In genomic region chr2:86158286-86158685, GRCh38 we compare ENCODE assay signal across 13 cellular contexts. TPM values are rescaled to one million over a fixed set of nuclear protein-coding genes. Genes with fewer than 3 reads are reported as not detected.
DNase-seq lines count a peak whose midpoint lies in the region; ATAC-seq, FAIRE-seq and TF ChIP-seq lines count a peak whose summit lies in the region.
"Had no signal": no experiment of that assay in that cellular context is flagged by ENCODE, and none has a peak within 500 bp of the region (broad histone marks: within the 10 kb centered on the region; RNA-seq: fewer than 3 reads in every experiment).

No MANE protein-coding gene starts in this region.

- H2AFZ ChIP-seq in HepG2 (ENCODE audit: low read length) (no peak overlapping the region), endothelial cell of umbilical vein (ENCODE audit: low read depth, low read length) (no peak overlapping the region), mesenchymal stem cell (ENCODE audit: low read depth, low read length) (no peak overlapping the region)

- TF ChIP-seq CTCF in HepG2 (CRISPR knock-in tag; IDR thresholded peaks at IDR 0.05) (no peak), right lobe of liver (IDR thresholded peaks at IDR 0.05) (no peak), endothelial cell of umbilical vein (IDR thresholded peaks at IDR 0.05; ENCODE audit: extremely low read depth in 1 of 2, insufficient read depth in 1 of 2, low read depth in 1 of 2, low read length in 2 of 2) (no peak)

- 96% methylated on average over 4 of the region's 4 CpGs for WGBS in HepG2 (ENCODE audit: low lambda C conversion rate)
- 100% methylated on average over 4 of the region's 4 CpGs for whole genome bisulfite sequencing in right lobe of liver (ENCODE audit: insufficient coverage, low coverage, low lambda C conversion rate, missing lambda C conversion rate)
- WGBS in mesenchymal stem cell, result 79% methylated on average over 2 of the region's 4 CpGs

- CTCF ChIA-PET in HepG2 (lab: Yijun Ruan, JAX; ENCODE audit: low intra/inter-chr PET ratio, low total read pairs) (no interaction called here), endothelial cell of umbilical vein (lab: Charles Lee) (no interaction called here)

- H4K20me1 ChIP-seq in HepG2 (ENCODE audit: insufficient read depth, low read length) (no peaks in the 10 kb centered on the region), endothelial cell of umbilical vein (replicated peaks; ENCODE audit: control insufficient read depth, extremely low read depth, insufficient read depth, low read length) (peaks cover 3% of the 10 kb centered on the region)

- ATAC-seq in HepG2, result no peak
- no peak for ATAC-seq in right lobe of liver

- H3K27ac ChIP-seq in HepG2 (ENCODE audit: extremely low read length, insufficient read depth, low read length) (no peak overlapping the region), right lobe of liver (no peak overlapping the region), endothelial cell of umbilical vein (ENCODE audit: insufficient read depth, low read depth, low read length) (no peak overlapping the region), mesenchymal stem cell (ENCODE audit: low read length, poor library complexity, severe bottlenecking) (no peak overlapping the region)
- H3K27ac ChIP-seq: BLaER1 treated with 17β-estradiol and CSF1 and Interleukin-3, amounts not matched to agents 10 nM and 100 nM; HL-60 had no signal

- no peak overlapping the region for H3K4me2 ChIP-seq in HepG2 (ENCODE audit: low read depth, low read length)
- no peak overlapping the region for H3K4me2 ChIP-seq in endothelial cell of umbilical vein (ENCODE audit: insufficient read depth, low read length)
- H3K4me2 ChIP-seq in mesenchymal stem cell (ENCODE audit: low read length, poor library complexity, severe bottlenecking), result no peak overlapping the region
- H3K4me2 ChIP-seq: BLaER1 treated with 17β-estradiol and CSF1 and Interleukin-3, amounts not matched to agents 10 nM and 100 nM had no signal

- no peak overlapping the region for H2BK5ac ChIP-seq in mesenchymal stem cell (ENCODE audit: low read depth, low read length, poor library complexity, severe bottlenecking)

- no peak overlapping the region for H3K14ac ChIP-seq in mesenchymal stem cell (ENCODE audit: low read length in 2 of 2)

- in situ Hi-C loops in HepG2 (cut with HindIII; ENCODE audit: extremely low pct_ligation_motif_present, low pct_unique_long_range_greater_than_20kb), result no loop called here

- no peak overlapping the region for H3K4ac ChIP-seq in mesenchymal stem cell (ENCODE audit: low read depth in 1 of 2, low read length in 2 of 2)

- no peak overlapping the region for H2BK12ac ChIP-seq in mesenchymal stem cell (ENCODE audit: low read length in 2 of 2)

- no peaks in the 10 kb centered on the region for H3K27me3 ChIP-seq in HepG2 (ENCODE audit: control insufficient read depth in 1 of 2, insufficient read depth in 2 of 2, low read length in 2 of 2)
- H3K27me3 ChIP-seq in right lobe of liver, result no peaks in the 10 kb centered on the region
- H3K27me3 ChIP-seq in endothelial cell of umbilical vein (ENCODE audit: control insufficient read depth in 2 of 2, insufficient read depth in 2 of 2, low read length in 2 of 2), result no peaks in the 10 kb centered on the region
- H3K27me3 ChIP-seq in mesenchymal stem cell (ENCODE audit: control insufficient read depth in 1 of 2, insufficient read depth in 1 of 2, low read length in 2 of 2), result no peaks in the 10 kb centered on the region
- H3K27me3 ChIP-seq: BLaER1 treated with 17β-estradiol and CSF1 and Interleukin-3, amounts not matched to agents 10 nM and 100 nM had no signal

- H2AK5ac ChIP-seq in mesenchymal stem cell (ENCODE audit: low read length, severe bottlenecking), result no peak overlapping the region

- TF ChIP-seq RAD21 in HepG2 (CRISPR knock-in tag; IDR thresholded peaks at IDR 0.05), result no peak

- H3K18ac ChIP-seq in mesenchymal stem cell (ENCODE audit: low read depth in 1 of 2, low read length in 2 of 2), result no peak overlapping the region

- H4K8ac ChIP-seq in mesenchymal stem cell (ENCODE audit: low read length), result no peak overlapping the region

- no peak for FAIRE-seq in HepG2 (lab: Jason Lieb, UNC)
- peak; percentile 12 for FAIRE-seq in endothelial cell of umbilical vein (lab: Jason Lieb, UNC)

- no peak for TF ChIP-seq POLR2A in HepG2 (IDR thresholded peaks at IDR 0.05; ENCODE audit: insufficient read depth in 1 of 2, low read depth in 2 of 2, low read length in 2 of 2)
- TF ChIP-seq POLR2A in right lobe of liver (IDR thresholded peaks at IDR 0.05), result no peak
- no peak for TF ChIP-seq POLR2A in endothelial cell of umbilical vein (IDR thresholded peaks at IDR 0.05; ENCODE audit: low read depth, low read length)

- H3K9ac ChIP-seq in HepG2 (ENCODE audit: insufficient read depth, low read depth, low read length), result no peak overlapping the region
- H3K9ac ChIP-seq in endothelial cell of umbilical vein (replicated peaks; ENCODE audit: extremely low read depth, insufficient read depth, low read length), result no peak overlapping the region
- H3K9ac ChIP-seq in mesenchymal stem cell (ENCODE audit: low read length), result no peak overlapping the region
- H3K9ac ChIP-seq: BLaER1 treated with 17β-estradiol and CSF1 and Interleukin-3, amounts not matched to agents 10 nM and 100 nM had no signal

- intact Hi-C loops in HepG2 (cut with micrococcal nuclease; ENCODE audit: unreplicated experiment) (no loop called here), right lobe of liver (cut with DNase I) (no loop called here), endothelial cell of umbilical vein (cut with micrococcal nuclease) (no loop called here)

- no peak overlapping the region for H4K91ac ChIP-seq in mesenchymal stem cell (ENCODE audit: low read length)

- peaks cover 34 to 73% of the 10 kb centered on the region in 2 experiments for H3K36me3 ChIP-seq in HepG2 (replicated peaks in 1 of 2; ENCODE audit: control insufficient read depth in 1 of 2, insufficient read depth in 2 of 2, low read length in 2 of 2)
- peaks cover 0 to 64% (median 33%) of the 10 kb centered on the region in 4 donors for H3K36me3 ChIP-seq in right lobe of liver
- peaks cover 17 to 18% of the 10 kb centered on the region in 2 experiments for H3K36me3 ChIP-seq in endothelial cell of umbilical vein (ENCODE audit: control insufficient read depth in 2 of 2, extremely low read depth in 1 of 2, insufficient read depth in 2 of 2, low read length in 2 of 2)
- peaks cover 36 to 83% of the 10 kb centered on the region in 2 experiments for H3K36me3 ChIP-seq in mesenchymal stem cell (ENCODE audit: control insufficient read depth in 1 of 2, insufficient read depth in 2 of 2, low read depth in 1 of 2, low read length in 2 of 2)

- H2BK15ac ChIP-seq in mesenchymal stem cell (ENCODE audit: low read depth, poor library complexity, severe bottlenecking), result no peak overlapping the region

- TF ChIP-seq EP300 in HepG2 (IDR thresholded peaks at IDR 0.05; ENCODE audit: low read depth in 2 of 2, low read length in 2 of 2) (no peak), HepG2 (CRISPR knock-in tag; IDR thresholded peaks at IDR 0.05; ENCODE audit: borderline replicate concordance) (no peak)

- H3K79me2 ChIP-seq in HepG2 (ENCODE audit: insufficient read depth, low read length) (no peaks in the 10 kb centered on the region), endothelial cell of umbilical vein (ENCODE audit: control insufficient read depth, insufficient read depth, low read length) (peaks cover 1% of the 10 kb centered on the region)

- dilution Hi-C loops in endothelial cell of umbilical vein (cut with MboI; ENCODE audit: extremely low pct_ligation_motif_present, low sequenced_read_pairs), result no loop called here

- POLR2A ChIA-PET in HepG2 (lab: Yijun Ruan, JAX), result no interaction called here
- POLR2A ChIA-PET in endothelial cell of umbilical vein (lab: Charles Lee), result no interaction called here

- no peak overlapping the region for H2BK120ac ChIP-seq in mesenchymal stem cell (ENCODE audit: low read depth, low read length)

- TSS peak; percentile 47 for BruUV-seq in HepG2 (replicated peaks; lab: Mats Ljungman, UMichigan)
- BruUV-seq in endothelial cell of umbilical vein (replicated peaks; lab: Mats Ljungman, UMichigan), result no TSS peak

- H3K9me1 ChIP-seq in endothelial cell of umbilical vein (replicated peaks; ENCODE audit: control insufficient read depth, extremely low read depth, insufficient read depth, low read length), result no peaks in the 10 kb centered on the region

- H3K4me1 ChIP-seq in HepG2 (ENCODE audit: insufficient read depth, low read length), result no peaks in the 10 kb centered on the region
- H3K4me1 ChIP-seq in right lobe of liver, result no peaks in the 10 kb centered on the region
- no peaks in the 10 kb centered on the region for H3K4me1 ChIP-seq in endothelial cell of umbilical vein (ENCODE audit: control insufficient read depth, extremely low read depth, insufficient read depth, low read length)
- H3K4me1 ChIP-seq in mesenchymal stem cell (ENCODE audit: control insufficient read depth, insufficient read depth, low read depth, low read length), result no peaks in the 10 kb centered on the region

- no peak overlapping the region for H3K23ac ChIP-seq in mesenchymal stem cell (ENCODE audit: low read length in 2 of 2)

- H3K4me3 ChIP-seq in HepG2 (replicated peaks in 1 of 3; ENCODE audit: insufficient read depth in 1 of 3, low read depth in 2 of 3, low read length in 3 of 3) (no peak overlapping the region), right lobe of liver (no peak overlapping the region), endothelial cell of umbilical vein (replicated peaks in 1 of 3; ENCODE audit: insufficient read depth in 1 of 3, low read depth in 1 of 3, low read length in 3 of 3) (no peak overlapping the region), mesenchymal stem cell (ENCODE audit: insufficient read depth in 1 of 2, low read depth in 1 of 2, low read length in 2 of 2) (no peak overlapping the region)
- H3K4me3 ChIP-seq: BLaER1 treated with 17β-estradiol and CSF1 and Interleukin-3, amounts not matched to agents 10 nM and 100 nM had no signal

- no peak for DNase-seq in HepG2 (ENCODE audit: low spot score)
- no peak for DNase-seq in right lobe of liver
- DNase-seq in endothelial cell of umbilical vein (ENCODE audit: low read depth, low spot score), result no peak
- no peak for DNase-seq in activated naive CD4-positive, alpha-beta T cell (lab: John Stamatoyannopoulos, UW)
- no peak for DNase-seq in mesenchymal stem cell
- DNase-seq: 8988T; ACHN; CD4-positive, CD25-positive, alpha-beta regulatory T cell; DMS53; GF-D8; HCEC 1CT had no signal

- peaks cover 22% of the 10 kb centered on the region for H3K79me1 ChIP-seq in mesenchymal stem cell (replicated peaks; ENCODE audit: low read length, poor library complexity, severe bottlenecking)

- no peaks in the 10 kb centered on the region for H3K9me3 ChIP-seq in HepG2 (ENCODE audit: low read length)
- H3K9me3 ChIP-seq in right lobe of liver, result no peaks in the 10 kb centered on the region
- H3K9me3 ChIP-seq in endothelial cell of umbilical vein (replicated peaks; ENCODE audit: control insufficient read depth, insufficient read depth, low read length), result no peaks in the 10 kb centered on the region
- H3K9me3 ChIP-seq in mesenchymal stem cell (ENCODE audit: control insufficient read depth, low read length), result no peaks in the 10 kb centered on the region
- H3K9me3 ChIP-seq: BLaER1 treated with 17β-estradiol and CSF1 and Interleukin-3, amounts not matched to agents 10 nM and 100 nM had no signal

RNA-seq across cellular contexts. Expression of gene IMMT, which starts 37.0 kb away (rescaled TPM):
- total RNA-seq in HepG2 (2016; rRNA removed; fragmentation: Illumina TruSeq; extraction: Trizol) (119 and 174 TPM in 2 replicates), right lobe of liver (10 to 100 TPM; 48.9 to 56.9 (median 52.5) TPM), endothelial cell of umbilical vein (112 and 114 TPM in 2 replicates)
- 15.3 and 18.4 TPM in 2 replicates for total RNA-seq in HepG2 (2016; cell fraction: cytosol; rRNA removed; fragmentation: Illumina TruSeq; extraction: Trizol; ENCODE audit: low read depth)
- 120 and 173 TPM in 2 replicates for total RNA-seq in HepG2 (2016; cell fraction: insoluble cytoplasmic fraction; rRNA removed; fragmentation: Illumina TruSeq; extraction: Trizol)
- 33.8 and 38.5 TPM in 2 replicates for total RNA-seq in HepG2 (2016; cell fraction: membrane; rRNA removed; fragmentation: Illumina TruSeq; extraction: Trizol)
- total RNA-seq in HepG2 (2016; cell fraction: nucleus; rRNA removed; fragmentation: Illumina TruSeq; extraction: Trizol), result 77.7 and 86.2 TPM in 2 replicates
- polyA plus RNA-seq in HepG2 (2011; rRNA removed) (52.3 and 63.5 TPM in 2 replicates), endothelial cell of umbilical vein (30.1 and 35.6 TPM in 2 replicates)
- 44.9 and 51.8 TPM in 2 replicates for polyA plus RNA-seq in HepG2 (2011; cell fraction: cytosol; rRNA removed)
- polyA plus RNA-seq in HepG2 (2011; cell fraction: nucleus; rRNA removed), result 33.6 and 36.1 TPM in 2 replicates
- polyA plus RNA-seq in HepG2 (2012), result 82.6 and 99.8 TPM in 2 replicates
- 12.7 and 14.4 TPM in 2 replicates for polyA plus RNA-seq in HepG2 (2016; cell fraction: cytosol; fragmentation: Illumina TruSeq; extraction: Trizol; ENCODE audit: low read depth)
- 192 and 195 TPM in 2 replicates for polyA plus RNA-seq in HepG2 (2016; cell fraction: insoluble cytoplasmic fraction; fragmentation: Illumina TruSeq; extraction: Trizol; ENCODE audit: low read depth)
- 23.3 and 29.6 TPM in 2 replicates for polyA plus RNA-seq in HepG2 (2016; cell fraction: membrane; fragmentation: Illumina TruSeq; extraction: Trizol; ENCODE audit: low read depth)
- 110 TPM in 2 replicates for polyA plus RNA-seq in HepG2 (2016; cell fraction: nucleus; fragmentation: Illumina TruSeq; extraction: Trizol; ENCODE audit: insufficient read depth, low read depth)
- polyA minus RNA-seq in HepG2 (2011; rRNA and poly(A)+ RNA removed; ENCODE audit: low replicate concordance), result 58.1 and 76.7 TPM in 2 replicates
- 66.1 and 82.3 TPM in 2 replicates for polyA minus RNA-seq in HepG2 (2011; cell fraction: cytosol; rRNA and poly(A)+ RNA removed)
- polyA minus RNA-seq in HepG2 (2011; cell fraction: nucleus; rRNA and poly(A)+ RNA removed), result 88.0 and 90.4 TPM in 2 replicates
- polyA plus RNA-seq in endothelial cell of umbilical vein (2011; cell fraction: cytosol; rRNA removed), result 43.5 and 47.1 TPM in 2 replicates
- 53.0 and 65.2 TPM in 2 replicates for polyA plus RNA-seq in endothelial cell of umbilical vein (2011; cell fraction: nucleus; rRNA removed)
- polyA plus RNA-seq in endothelial cell of umbilical vein (2012), result 86.5 and 106 TPM in 2 replicates
- polyA minus RNA-seq in endothelial cell of umbilical vein, result 44.9 and 57.1 TPM in 2 replicates
- 47.4 TPM for polyA minus RNA-seq in endothelial cell of umbilical vein (2011; cell fraction: cytosol; rRNA and poly(A)+ RNA removed)
- 47.2 and 61.3 TPM in 2 replicates for polyA minus RNA-seq in endothelial cell of umbilical vein (2011; cell fraction: nucleus; rRNA and poly(A)+ RNA removed)
- polyA plus RNA-seq in mesenchymal stem cell (2013, experiment 1 of 2), result 77.0 TPM
- polyA plus RNA-seq in mesenchymal stem cell (2013, experiment 2 of 2), result 76.1 TPM

RNA-seq across cellular contexts. Expression of gene MRPL35, which starts 41.0 kb away (rescaled TPM):
- total RNA-seq in HepG2 (2016; rRNA removed; fragmentation: Illumina TruSeq; extraction: Trizol), result 97.1 and 152 TPM in 2 replicates
- total RNA-seq in HepG2 (2016; cell fraction: cytosol; rRNA removed; fragmentation: Illumina TruSeq; extraction: Trizol; ENCODE audit: low read depth), result 25.4 and 27.6 TPM in 2 replicates
- total RNA-seq in HepG2 (2016; cell fraction: insoluble cytoplasmic fraction; rRNA removed; fragmentation: Illumina TruSeq; extraction: Trizol), result 97.8 and 161 TPM in 2 replicates
- 21.6 and 28.9 TPM in 2 replicates for total RNA-seq in HepG2 (2016; cell fraction: membrane; rRNA removed; fragmentation: Illumina TruSeq; extraction: Trizol)
- 35.9 and 40.2 TPM in 2 replicates for total RNA-seq in HepG2 (2016; cell fraction: nucleus; rRNA removed; fragmentation: Illumina TruSeq; extraction: Trizol)
- polyA plus RNA-seq in HepG2 (2011; rRNA removed), result 80.5 and 86.1 TPM in 2 replicates
- polyA plus RNA-seq in HepG2 (2011; cell fraction: cytosol; rRNA removed), result 62.3 and 68.7 TPM in 2 replicates
- polyA plus RNA-seq in HepG2 (2011; cell fraction: nucleus; rRNA removed), result 40.2 and 46.3 TPM in 2 replicates
- 31.5 and 48.9 TPM in 2 replicates for polyA plus RNA-seq in HepG2 (2012)
- polyA plus RNA-seq in HepG2 (2016; cell fraction: cytosol; fragmentation: Illumina TruSeq; extraction: Trizol; ENCODE audit: low read depth), result 21.8 and 23.1 TPM in 2 replicates
- polyA plus RNA-seq in HepG2 (2016; cell fraction: insoluble cytoplasmic fraction; fragmentation: Illumina TruSeq; extraction: Trizol; ENCODE audit: low read depth), result 148 and 150 TPM in 2 replicates
- polyA plus RNA-seq in HepG2 (2016; cell fraction: membrane; fragmentation: Illumina TruSeq; extraction: Trizol; ENCODE audit: low read depth), result 17.2 and 19.6 TPM in 2 replicates
- polyA plus RNA-seq in HepG2 (2016; cell fraction: nucleus; fragmentation: Illumina TruSeq; extraction: Trizol; ENCODE audit: insufficient read depth, low read depth), result 55.3 and 64.5 TPM in 2 replicates
- 143 and 152 TPM in 2 replicates for polyA minus RNA-seq in HepG2 (2011; rRNA and poly(A)+ RNA removed; ENCODE audit: low replicate concordance)
- polyA minus RNA-seq in HepG2 (2011; cell fraction: cytosol; rRNA and poly(A)+ RNA removed), result 21.9 and 30.4 TPM in 2 replicates
- 27.9 and 35.1 TPM in 2 replicates for polyA minus RNA-seq in HepG2 (2011; cell fraction: nucleus; rRNA and poly(A)+ RNA removed)
- 10 to 100 TPM; 21.1 to 42.2 (median 24.1) TPM for total RNA-seq in right lobe of liver
- 46.9 and 47.3 TPM in 2 replicates for total RNA-seq in endothelial cell of umbilical vein
- 48.0 and 68.2 TPM in 2 replicates for polyA plus RNA-seq in endothelial cell of umbilical vein
- polyA plus RNA-seq in endothelial cell of umbilical vein (2011; cell fraction: cytosol; rRNA removed), result 56.5 and 66.3 TPM in 2 replicates
- polyA plus RNA-seq in endothelial cell of umbilical vein (2011; cell fraction: nucleus; rRNA removed), result 31.1 and 38.2 TPM in 2 replicates
- 57.2 and 77.6 TPM in 2 replicates for polyA plus RNA-seq in endothelial cell of umbilical vein (2012)
- polyA minus RNA-seq in endothelial cell of umbilical vein, result 71.2 and 78.1 TPM in 2 replicates
- 21.9 TPM for polyA minus RNA-seq in endothelial cell of umbilical vein (2011; cell fraction: cytosol; rRNA and poly(A)+ RNA removed)
- polyA minus RNA-seq in endothelial cell of umbilical vein (2011; cell fraction: nucleus; rRNA and poly(A)+ RNA removed), result 14.3 and 18.0 TPM in 2 replicates
- 35.3 TPM for polyA plus RNA-seq in mesenchymal stem cell (2013, experiment 1 of 2)
- 39.0 TPM for polyA plus RNA-seq in mesenchymal stem cell (2013, experiment 2 of 2)

RNA-seq across cellular contexts. Expression of gene PTCD3, which starts 52.3 kb away (rescaled TPM):
- total RNA-seq in HepG2 (2016; rRNA removed; fragmentation: Illumina TruSeq; extraction: Trizol) (309 and 342 TPM in 2 replicates), right lobe of liver (10 to 100 TPM; 47.6 to 68.2 (median 56.1) TPM), endothelial cell of umbilical vein (89.9 and 96.0 TPM in 2 replicates)
- total RNA-seq in HepG2 (2016; cell fraction: cytosol; rRNA removed; fragmentation: Illumina TruSeq; extraction: Trizol; ENCODE audit: low read depth), result 71.6 and 79.2 TPM in 2 replicates
- total RNA-seq in HepG2 (2016; cell fraction: insoluble cytoplasmic fraction; rRNA removed; fragmentation: Illumina TruSeq; extraction: Trizol), result 310 TPM in 2 replicates
- 58.3 and 77.0 TPM in 2 replicates for total RNA-seq in HepG2 (2016; cell fraction: membrane; rRNA removed; fragmentation: Illumina TruSeq; extraction: Trizol)
- 445 and 480 TPM in 2 replicates for total RNA-seq in HepG2 (2016; cell fraction: nucleus; rRNA removed; fragmentation: Illumina TruSeq; extraction: Trizol)
- polyA plus RNA-seq in HepG2 (2011; rRNA removed) (98.5 and 124 TPM in 2 replicates), endothelial cell of umbilical vein (30.4 and 69.5 TPM in 2 replicates)
- polyA plus RNA-seq in HepG2 (2011; cell fraction: cytosol; rRNA removed), result 24.5 and 34.9 TPM in 2 replicates
- polyA plus RNA-seq in HepG2 (2011; cell fraction: nucleus; rRNA removed), result 236 and 278 TPM in 2 replicates
- 66.3 and 99.3 TPM in 2 replicates for polyA plus RNA-seq in HepG2 (2012)
- polyA plus RNA-seq in HepG2 (2016; cell fraction: cytosol; fragmentation: Illumina TruSeq; extraction: Trizol; ENCODE audit: low read depth), result 8.5 and 10.5 TPM in 2 replicates
- 166 and 170 TPM in 2 replicates for polyA plus RNA-seq in HepG2 (2016; cell fraction: insoluble cytoplasmic fraction; fragmentation: Illumina TruSeq; extraction: Trizol; ENCODE audit: low read depth)
- polyA plus RNA-seq in HepG2 (2016; cell fraction: membrane; fragmentation: Illumina TruSeq; extraction: Trizol; ENCODE audit: low read depth), result 10.8 and 14.6 TPM in 2 replicates
- polyA plus RNA-seq in HepG2 (2016; cell fraction: nucleus; fragmentation: Illumina TruSeq; extraction: Trizol; ENCODE audit: insufficient read depth, low read depth), result 350 and 370 TPM in 2 replicates
- 87.7 and 177 TPM in 2 replicates for polyA minus RNA-seq in HepG2 (2011; rRNA and poly(A)+ RNA removed; ENCODE audit: low replicate concordance)
- 91.6 and 159 TPM in 2 replicates for polyA minus RNA-seq in HepG2 (2011; cell fraction: cytosol; rRNA and poly(A)+ RNA removed)
- 941 and 2,119 TPM in 2 replicates for polyA minus RNA-seq in HepG2 (2011; cell fraction: nucleus; rRNA and poly(A)+ RNA removed)
- polyA plus RNA-seq in endothelial cell of umbilical vein (2011; cell fraction: cytosol; rRNA removed), result 15.5 and 19.4 TPM in 2 replicates
- 262 and 305 TPM in 2 replicates for polyA plus RNA-seq in endothelial cell of umbilical vein (2011; cell fraction: nucleus; rRNA removed)
- 60.4 and 67.3 TPM in 2 replicates for polyA plus RNA-seq in endothelial cell of umbilical vein (2012)
- 59.5 and 64.5 TPM in 2 replicates for polyA minus RNA-seq in endothelial cell of umbilical vein
- 51.6 TPM for polyA minus RNA-seq in endothelial cell of umbilical vein (2011; cell fraction: cytosol; rRNA and poly(A)+ RNA removed)
- 151 and 290 TPM in 2 replicates for polyA minus RNA-seq in endothelial cell of umbilical vein (2011; cell fraction: nucleus; rRNA and poly(A)+ RNA removed)
- polyA plus RNA-seq in mesenchymal stem cell (2013, experiment 1 of 2), result 28.0 TPM
- 28.0 TPM for polyA plus RNA-seq in mesenchymal stem cell (2013, experiment 2 of 2)

RNA-seq across cellular contexts. Expression of gene POLR1A, which starts 52.6 kb away (rescaled TPM):
- total RNA-seq in HepG2 (2016; rRNA removed; fragmentation: Illumina TruSeq; extraction: Trizol), result 39.9 and 61.1 TPM in 2 replicates
- 4.1 and 4.4 TPM in 2 replicates for total RNA-seq in HepG2 (2016; cell fraction: cytosol; rRNA removed; fragmentation: Illumina TruSeq; extraction: Trizol; ENCODE audit: low read depth)
- total RNA-seq in HepG2 (2016; cell fraction: insoluble cytoplasmic fraction; rRNA removed; fragmentation: Illumina TruSeq; extraction: Trizol), result 41.0 and 46.9 TPM in 2 replicates
- 11.5 and 14.0 TPM in 2 replicates for total RNA-seq in HepG2 (2016; cell fraction: membrane; rRNA removed; fragmentation: Illumina TruSeq; extraction: Trizol)
- total RNA-seq in HepG2 (2016; cell fraction: nucleus; rRNA removed; fragmentation: Illumina TruSeq; extraction: Trizol), result 44.7 and 47.5 TPM in 2 replicates
- polyA plus RNA-seq in HepG2 (2011; rRNA removed), result 6.5 and 7.2 TPM in 2 replicates
- 4.2 and 4.6 TPM in 2 replicates for polyA plus RNA-seq in HepG2 (2011; cell fraction: cytosol; rRNA removed)
- polyA plus RNA-seq in HepG2 (2011; cell fraction: nucleus; rRNA removed), result 13.7 and 16.1 TPM in 2 replicates
- polyA plus RNA-seq in HepG2 (2012), result 13.5 and 22.6 TPM in 2 replicates
- 1.0 TPM in 2 replicates for polyA plus RNA-seq in HepG2 (2016; cell fraction: cytosol; fragmentation: Illumina TruSeq; extraction: Trizol; ENCODE audit: low read depth)
- polyA plus RNA-seq in HepG2 (2016; cell fraction: insoluble cytoplasmic fraction; fragmentation: Illumina TruSeq; extraction: Trizol; ENCODE audit: low read depth), result 14.6 and 20.3 TPM in 2 replicates
- polyA plus RNA-seq in HepG2 (2016; cell fraction: membrane; fragmentation: Illumina TruSeq; extraction: Trizol; ENCODE audit: low read depth), result 2.5 and 3.0 TPM in 2 replicates
- 26.2 and 30.4 TPM in 2 replicates for polyA plus RNA-seq in HepG2 (2016; cell fraction: nucleus; fragmentation: Illumina TruSeq; extraction: Trizol; ENCODE audit: insufficient read depth, low read depth)
- 21.9 and 31.1 TPM in 2 replicates for polyA minus RNA-seq in HepG2 (2011; rRNA and poly(A)+ RNA removed; ENCODE audit: low replicate concordance)
- 18.7 and 22.5 TPM in 2 replicates for polyA minus RNA-seq in HepG2 (2011; cell fraction: cytosol; rRNA and poly(A)+ RNA removed)
- 50.6 and 72.4 TPM in 2 replicates for polyA minus RNA-seq in HepG2 (2011; cell fraction: nucleus; rRNA and poly(A)+ RNA removed)
- total RNA-seq in right lobe of liver, result 10 to 100 TPM; 12.5 to 19.7 (median 14.4) TPM
- total RNA-seq in endothelial cell of umbilical vein, result 40.7 and 46.0 TPM in 2 replicates
- 7.2 and 7.6 TPM in 2 replicates for polyA plus RNA-seq in endothelial cell of umbilical vein
- polyA plus RNA-seq in endothelial cell of umbilical vein (2011; cell fraction: cytosol; rRNA removed), result 7.9 and 8.4 TPM in 2 replicates
- 22.1 and 24.3 TPM in 2 replicates for polyA plus RNA-seq in endothelial cell of umbilical vein (2011; cell fraction: nucleus; rRNA removed)
- polyA plus RNA-seq in endothelial cell of umbilical vein (2012), result 27.6 and 32.5 TPM in 2 replicates
- 22.7 and 32.1 TPM in 2 replicates for polyA minus RNA-seq in endothelial cell of umbilical vein
- polyA minus RNA-seq in endothelial cell of umbilical vein (2011; cell fraction: cytosol; rRNA and poly(A)+ RNA removed), result 20.0 TPM
- polyA minus RNA-seq in endothelial cell of umbilical vein (2011; cell fraction: nucleus; rRNA and poly(A)+ RNA removed), result 27.7 and 34.9 TPM in 2 replicates
- polyA plus RNA-seq in mesenchymal stem cell (2013, experiment 1 of 2), result 6.9 TPM
- 6.5 TPM for polyA plus RNA-seq in mesenchymal stem cell (2013, experiment 2 of 2)
